ENCODE assay signal across 17 cellular contexts in the genomic region with DNA sequence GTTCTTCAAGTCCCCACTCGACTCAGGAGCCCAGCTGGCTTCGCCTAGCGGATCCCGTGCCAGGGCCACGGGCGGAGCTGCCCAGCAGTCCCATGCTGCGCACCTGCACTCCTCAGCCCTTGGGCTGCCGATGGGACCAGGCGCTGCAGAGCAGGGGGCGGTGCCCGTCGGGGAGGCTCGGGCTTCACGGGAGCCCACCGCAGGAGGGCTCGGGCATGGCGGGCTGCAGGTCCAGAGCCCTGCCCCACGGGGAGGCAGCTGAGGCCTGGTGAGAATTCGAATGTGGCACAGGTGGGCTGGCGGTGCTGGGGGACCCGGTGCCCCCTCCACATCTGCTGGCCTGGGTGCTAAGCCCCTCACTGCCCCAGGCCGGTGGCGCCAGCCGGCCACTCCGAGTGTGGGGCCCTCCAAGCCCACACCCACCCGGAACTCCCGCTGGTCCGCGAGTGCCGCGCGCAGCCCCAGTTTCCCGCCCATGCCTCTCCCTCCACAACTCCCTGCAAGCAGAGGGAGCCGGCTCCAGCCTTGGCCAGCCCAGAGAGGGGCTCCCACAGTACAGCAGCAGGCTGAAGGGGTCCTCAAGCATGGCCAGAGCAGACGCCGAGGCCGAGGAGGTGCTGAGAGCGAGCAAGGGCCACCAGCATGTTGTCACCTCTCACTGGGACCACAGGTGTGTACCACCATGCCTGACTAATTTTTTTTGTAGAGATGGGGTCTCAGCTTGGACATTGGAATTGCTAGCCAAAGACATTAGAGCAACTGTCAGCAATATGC. TPM values are rescaled to one million over a fixed set of nuclear protein-coding genes. Genes with fewer than 3 reads are reported as not detected.
DNase-seq lines count a peak whose midpoint lies in the region; ATAC-seq and TF ChIP-seq lines count a peak whose summit lies in the region.
"Had no signal": no experiment of that assay in that cellular context is flagged by ENCODE, and none has a peak within 500 bp of the region (broad histone marks: within the 10 kb centered on the region; RNA-seq: fewer than 3 reads in every experiment).

No MANE protein-coding gene starts in this region.

- no peak overlapping the region for H3K27ac ChIP-seq in HEK293 (ENCODE audit: extremely low read depth, low read depth, low read length)
- no peak overlapping the region for H3K27ac ChIP-seq in foreskin keratinocyte
- no peak overlapping the region for H3K27ac ChIP-seq in neuronal stem cell (replicated peaks; ENCODE audit: low read length)
- H3K27ac ChIP-seq: BLaER1 had no signal

- POLR2A ChIA-PET in HEK293 (lab: Yijun Ruan, JAX): no interaction called here

- H3K4me3 ChIP-seq in HEK293 (ENCODE audit: low read depth, low read length) (no peak overlapping the region), neuronal stem cell (ENCODE audit: low read length in 2 of 2) (no peak overlapping the region)
- H3K4me3 ChIP-seq: BLaER1, GM23338 had no signal

- no peaks in the 10 kb centered on the region for H3K4me1 ChIP-seq in HEK293 (ENCODE audit: control insufficient read depth, insufficient read depth, low read length)
- no peaks in the 10 kb centered on the region for H3K4me1 ChIP-seq in foreskin keratinocyte
- no peaks in the 10 kb centered on the region for H3K4me1 ChIP-seq in neuronal stem cell (ENCODE audit: control insufficient read depth in 2 of 2, insufficient read depth in 1 of 2, low read depth in 1 of 2, low read length in 2 of 2)
- H3K4me1 ChIP-seq: BLaER1, Caco-2 had no signal

- H4K8ac ChIP-seq in neuronal stem cell (ENCODE audit: low read depth, low read length): no peak overlapping the region

- peaks cover 5 to 46% of the 10 kb centered on the region in 2 experiments; a peak in 2 of 3 replicates for H3K36me3 ChIP-seq in HEK293 (ENCODE audit: control insufficient read depth in 2 of 2, insufficient read depth in 1 of 2, low read length in 2 of 2)
- H3K36me3 ChIP-seq in neuronal stem cell (replicated peaks in 1 of 2; ENCODE audit: control insufficient read depth in 2 of 2, insufficient read depth in 2 of 2, low read length in 2 of 2): peaks cover 13 to 74% of the 10 kb centered on the region in 2 donors

- no peak overlapping the region for H4K91ac ChIP-seq in neuronal stem cell (ENCODE audit: low read depth, low read length, poor library complexity)

- H3K18ac ChIP-seq in neuronal stem cell (ENCODE audit: low read length): no peak overlapping the region

- H3K4ac ChIP-seq in neuronal stem cell (ENCODE audit: low read length): no peak overlapping the region

- no peak overlapping the region for H3K4me2 ChIP-seq in neuronal stem cell (ENCODE audit: insufficient read depth, low read length, poor library complexity, severe bottlenecking)
- H3K4me2 ChIP-seq: BLaER1, GM23338 had no signal

- no peak overlapping the region for H3K23ac ChIP-seq in neuronal stem cell (ENCODE audit: low read depth, low read length, poor library complexity)

- peaks cover 14% of the 10 kb centered on the region for H3K79me1 ChIP-seq in neuronal stem cell (ENCODE audit: low read depth, low read length)

- intact Hi-C loops in sciatic nerve (cut with DNase I): no loop called here

- WGBS in neuronal stem cell (ENCODE audit: extremely low coverage in 2 of 2, insufficient read length in 2 of 2, insufficient replicate concordance in 1 of 2), 2 donors: no CpG with 5 or more reads among the region's 38 CpGs

- H2AFZ ChIP-seq in neuronal stem cell (ENCODE audit: low read length): no peak overlapping the region
- H2AFZ ChIP-seq: GM23338 had no signal

- peak; percentile 14 for DNase-seq in activated gamma-delta T cell (lab: John Stamatoyannopoulos, UW)
- no peak for DNase-seq in activated gamma-delta T cell treated with Interleukin-2 at 50 U/mL for 16 hours
- DNase-seq in foreskin keratinocyte: no peak
- DNase-seq in neuronal stem cell (ENCODE audit: low spot score): no peak
- no peak for DNase-seq in sciatic nerve (ENCODE audit: low spot score)
- DNase-seq in ecto neural progenitor cell (ENCODE audit: low spot score): no peak
- DNase-seq: 8988T; AML-193; Caco-2; CD8-positive, alpha-beta memory T cell; DND-41; GDM1; H7 had no signal

- no peak overlapping the region for H2BK15ac ChIP-seq in neuronal stem cell (ENCODE audit: low read length)

- H3K27me3 ChIP-seq in foreskin keratinocyte: no peaks in the 10 kb centered on the region
- no peaks in the 10 kb centered on the region for H3K27me3 ChIP-seq in neuronal stem cell (ENCODE audit: control insufficient read depth in 3 of 3, insufficient read depth in 3 of 3, low read depth in 1 of 3, low read length in 3 of 3)
- H3K27me3 ChIP-seq: BLaER1 had no signal

- no peak for TF ChIP-seq CTCF in HEK293 (tag by site-specific recombination; IDR thresholded peaks at IDR 0.05)
- no peak for TF ChIP-seq CTCF in foreskin keratinocyte (conservative IDR thresholded peaks at IDR 0.05)

- H2BK12ac ChIP-seq in neuronal stem cell (ENCODE audit: low read length): peak overlapping the region; percentile 63

- H3K9ac ChIP-seq in neuronal stem cell (ENCODE audit: low read depth, low read length, poor library complexity): no peak overlapping the region
- H3K9ac ChIP-seq: BLaER1 had no signal

- H3K14ac ChIP-seq in neuronal stem cell (ENCODE audit: low read length): no peak overlapping the region

- no peak overlapping the region for H2BK5ac ChIP-seq in neuronal stem cell (ENCODE audit: low read length)

- H2AK5ac ChIP-seq in neuronal stem cell (ENCODE audit: low read depth, low read length): no peak overlapping the region

- CTCF ChIA-PET in HEK293 (lab: Yijun Ruan, JAX): no interaction called here

- ATAC-seq in foreskin keratinocyte (peak; percentile 26), GM21528 (IDR thresholded peaks at IDR 0.05; ENCODE audit: low FRiP score, unreplicated experiment) (no peak), sciatic nerve (no peak)
- ATAC-seq: GM23338 had no signal

- no peak overlapping the region for H2BK120ac ChIP-seq in neuronal stem cell (ENCODE audit: low read depth, low read length)

- H3K9me3 ChIP-seq in HEK293 (ENCODE audit: control insufficient read depth, insufficient read depth, low read depth, low read length) (no peaks in the 10 kb centered on the region), neuronal stem cell (replicated peaks in 1 of 2; ENCODE audit: control insufficient read depth in 2 of 2, insufficient read depth in 1 of 2, low read depth in 1 of 2, low read length in 2 of 2) (peaks cover 15 to 43% of the 10 kb centered on the region in 2 donors)
- H3K9me3 ChIP-seq: Caco-2 had no signal

TF ChIP-seq in HEK293, 187 proteins besides CTCF, POLR2A, EP300 and RAD21:
- TF ChIP-seq ZNF169 (tag by site-specific recombination; IDR thresholded peaks at IDR 0.05) (0 out of 2 replicates have a peak, but pooled peaks have one; percentile 49), ZNF610 (tag by site-specific recombination; IDR thresholded peaks at IDR 0.05; ENCODE audit: borderline replicate concordance) (0 out of 2 replicates have a peak, but pooled peaks have one; percentile 34), ZNF692 (tag by site-specific recombination; IDR thresholded peaks at IDR 0.05) (no peak), ZNF132 (tag by site-specific recombination; IDR thresholded peaks at IDR 0.05; ENCODE audit: borderline replicate concordance) (no peak), ZSCAN16 (tag by site-specific recombination; IDR thresholded peaks at IDR 0.05) (no peak), ZNF549 (tag by site-specific recombination; IDR thresholded peaks at IDR 0.05) (0 out of 2 replicates have a peak, but pooled peaks have one; percentile 7), ZNF184 (tag by site-specific recombination; IDR thresholded peaks at IDR 0.05) (peak; percentile 48; the same call in 1 of the 2 replicates), RBAK (tag by site-specific recombination; IDR thresholded peaks at IDR 0.05) (peak; percentile 76; the same call in 1 of the 2 replicates), ZNF202 (tag by site-specific recombination; IDR thresholded peaks at IDR 0.05; ENCODE audit: borderline replicate concordance) (peak; percentile 18; the same call in 1 of the 2 replicates), SETDB1 (IDR thresholded peaks at IDR 0.05; ENCODE audit: insufficient read length, low read length) (peak; percentile 15)
- TF ChIP-seq, protein P1, sequence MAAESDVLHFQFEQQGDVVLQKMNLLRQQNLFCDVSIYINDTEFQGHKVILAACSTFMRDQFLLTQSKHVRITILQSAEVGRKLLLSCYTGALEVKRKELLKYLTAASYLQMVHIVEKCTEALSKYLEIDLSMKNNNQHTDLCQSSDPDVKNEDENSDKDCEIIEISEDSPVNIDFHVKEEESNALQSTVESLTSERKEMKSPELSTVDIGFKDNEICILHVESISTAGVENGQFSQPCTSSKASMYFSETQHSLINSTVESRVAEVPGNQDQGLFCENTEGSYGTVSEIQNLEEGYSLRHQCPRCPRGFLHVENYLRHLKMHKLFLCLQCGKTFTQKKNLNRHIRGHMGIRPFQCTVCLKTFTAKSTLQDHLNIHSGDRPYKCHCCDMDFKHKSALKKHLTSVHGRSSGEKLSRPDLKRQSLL (tag by site-specific recombination; IDR thresholded peaks at IDR 0.05): no peak

RNA-seq across cellular contexts. Expression of gene RAB7A, which starts 17.0 kb away (rescaled TPM):
- 151 and 168 TPM in 2 replicates for total RNA-seq in foreskin keratinocyte
- 196 and 232 TPM in 2 replicates for polyA plus RNA-seq in foreskin keratinocyte
- polyA plus RNA-seq in neuronal stem cell (2013, experiment 1 of 2): 139 TPM
- polyA plus RNA-seq in neuronal stem cell (2013, experiment 2 of 2): 133 TPM
- total RNA-seq in sciatic nerve: 233 TPM
